Comparison of ENCODE assay signal across 8 cellular contexts in genomic region chrX:123960956-123961267, GRCh38. TPM values are rescaled to one million over a fixed set of nuclear protein-coding genes. Genes with fewer than 3 reads are reported as not detected.
A peak's percentile ranks its signal among the peaks of the same experiment; 100 is the strongest.
DNase-seq lines count a peak whose midpoint lies in the region; ATAC-seq, FAIRE-seq and TF ChIP-seq lines count a peak whose summit lies in the region.

No MANE protein-coding gene starts in this region.

- dilution Hi-C loops in keratinocyte (cut with MboI; ENCODE audit: extremely low pct_ligation_motif_present, low sequenced_read_pairs), result no loop called here

- peak overlapping the region; percentile 87 for H3K27ac ChIP-seq in keratinocyte (ENCODE audit: control insufficient read depth, insufficient read depth, low read length)

- peak overlapping the region; percentile 99 for H3K27ac Mint-ChIP-seq in activated naive CD4-positive, alpha-beta T cell treated with anti-CD3 and anti-CD28 coated beads, Interleukin-2, amount 50 U/mL, for 72 hours
- H3K27ac Mint-ChIP-seq in stimulated activated naive CD8-positive, alpha-beta T cell treated with anti-CD3 and anti-CD28 coated beads, Interleukin-15, amount 100 ng/mL, for 72 hours, result peak overlapping the region; percentile 99 to 100

- H4K20me1 ChIP-seq in keratinocyte (ENCODE audit: control insufficient read depth, extremely low read depth, insufficient read depth, low read length), result no peaks in the 10 kb centered on the region

- H3K79me2 ChIP-seq in keratinocyte (ENCODE audit: control insufficient read depth, insufficient read depth, low read length), result peaks cover 32% of the 10 kb centered on the region

- DNase-seq in NCI-H2196 (lab: John Stamatoyannopoulos, UW; ENCODE audit: unreplicated experiment) (peak; percentile 17), NCI-H2196 treated with DMSO at 0.1 percent for 48 hours (lab: John Stamatoyannopoulos, UW; ENCODE audit: unreplicated experiment) (no peak), keratinocyte (ENCODE audit: low read depth, low spot score) (no peak), DMS 273 (lab: John Stamatoyannopoulos, UW; ENCODE audit: unreplicated experiment) (no peak), NCI-H2107 treated with DMSO at 0.1 percent for 48 hours (lab: John Stamatoyannopoulos, UW; ENCODE audit: unreplicated experiment) (no peak), retina (no peak)
- no peak for DNase-seq in activated naive CD4-positive, alpha-beta T cell treated with anti-CD3 and anti-CD28 coated beads, Interleukin-2, amount 50 U/mL, for 72 hours (ENCODE audit: low spot score in 2 of 2)
- DNase-seq in stimulated activated naive CD8-positive, alpha-beta T cell treated with anti-CD3 and anti-CD28 coated beads, Interleukin-15, amount 100 ng/mL, for 72 hours, result no peak

- peak overlapping the region; percentile 26 for H2AFZ ChIP-seq in keratinocyte (ENCODE audit: control insufficient read depth, low read length)

- peak overlapping the region; percentile 51 for H3K4me2 ChIP-seq in keratinocyte (ENCODE audit: control insufficient read depth, extremely low read depth, insufficient read depth, low read depth, low read length)

- H3K36me3 ChIP-seq in keratinocyte (ENCODE audit: control insufficient read depth in 2 of 2, extremely low read depth in 1 of 2, insufficient read depth in 2 of 2, low read length in 2 of 2), result no peaks in the 10 kb centered on the region

- no peaks in the 10 kb centered on the region for H3K9me3 Mint-ChIP-seq in activated naive CD4-positive, alpha-beta T cell treated with anti-CD3 and anti-CD28 coated beads, Interleukin-2, amount 50 U/mL, for 72 hours
- no peaks in the 10 kb centered on the region for H3K9me3 Mint-ChIP-seq in stimulated activated naive CD8-positive, alpha-beta T cell treated with anti-CD3 and anti-CD28 coated beads, Interleukin-15, amount 100 ng/mL, for 72 hours

- peaks cover 17% of the 10 kb centered on the region for H3K4me1 Mint-ChIP-seq in stimulated activated naive CD8-positive, alpha-beta T cell treated with anti-CD3 and anti-CD28 coated beads, Interleukin-15, amount 100 ng/mL, for 72 hours

- H3K9ac ChIP-seq in keratinocyte (ENCODE audit: control insufficient read depth, extremely low read depth, insufficient read depth, low read length), result peak overlapping the region; percentile 98

- H3K27me3 Mint-ChIP-seq in stimulated activated naive CD8-positive, alpha-beta T cell treated with anti-CD3 and anti-CD28 coated beads, Interleukin-15, amount 100 ng/mL, for 72 hours, result no peaks in the 10 kb centered on the region

- H3K27me3 ChIP-seq in keratinocyte (ENCODE audit: control insufficient read depth, extremely low read depth, insufficient read depth, low read length), result no peaks in the 10 kb centered on the region

- H3K4me3 Mint-ChIP-seq in stimulated activated naive CD8-positive, alpha-beta T cell treated with anti-CD3 and anti-CD28 coated beads, Interleukin-15, amount 100 ng/mL, for 72 hours, result peak overlapping the region; percentile 90 to 93

- peak overlapping the region; percentile 73 to 78 (median 78) for H3K4me3 ChIP-seq in keratinocyte (ENCODE audit: control insufficient read depth in 2 of 3, extremely low read depth in 1 of 3, insufficient read depth in 2 of 3, low read depth in 1 of 3, low read length in 3 of 3)

- H3K9me3 ChIP-seq in keratinocyte (ENCODE audit: control insufficient read depth, low read depth, low read length), result no peaks in the 10 kb centered on the region

- ATAC-seq in activated naive CD4-positive, alpha-beta T cell treated with anti-CD3 and anti-CD28 coated beads, Interleukin-2, amount 50 U/mL, for 72 hours, result no peak
- no peak for ATAC-seq in stimulated activated naive CD8-positive, alpha-beta T cell treated with anti-CD3 and anti-CD28 coated beads, Interleukin-15, amount 100 ng/mL, for 72 hours

- H3K4me1 ChIP-seq in keratinocyte (ENCODE audit: control insufficient read depth, extremely low read depth, insufficient read depth, low read length), result peaks cover 5% of the 10 kb centered on the region

- no peaks in the 10 kb centered on the region for H3K9me1 ChIP-seq in keratinocyte (ENCODE audit: control insufficient read depth, extremely low read depth, insufficient read depth, low read length)

- no peak for TF ChIP-seq CTCF in keratinocyte (optimal IDR thresholded peaks at IDR 0.05 in 1 of 3, IDR thresholded peaks at IDR 0.05 in 1 of 3, conservative IDR thresholded peaks at IDR 0.05 in 1 of 3; ENCODE audit: extremely low read depth in 1 of 3, insufficient read depth in 2 of 3, low read length in 3 of 3)

- FAIRE-seq in keratinocyte (lab: Jason Lieb, UNC), result no peak

- H3K36me3 Mint-ChIP-seq in activated naive CD4-positive, alpha-beta T cell treated with anti-CD3 and anti-CD28 coated beads, Interleukin-2, amount 50 U/mL, for 72 hours, result peaks cover 11 to 25% of the 10 kb centered on the region in 2 donors

RNA-seq across cellular contexts. Expression of gene STAG2, which starts 0.6 kb away (rescaled TPM):
- total RNA-seq in activated naive CD4-positive, alpha-beta T cell treated with anti-CD3 and anti-CD28 coated beads, Interleukin-2, amount 50 U/mL, for 72 hours, result 10 to 100 TPM; 81.9 to 95.2 TPM
- polyA plus RNA-seq in keratinocyte, result 24.9 to 42.9 TPM (median 26.5 TPM) in 3 replicates
- polyA plus RNA-seq in keratinocyte (2011; ENCODE audit: low read depth), result 119 TPM
- 16.5 and 32.0 TPM in 2 replicates for polyA plus RNA-seq in keratinocyte (2011; cell fraction: cytosol; rRNA removed)
- 24.0 and 31.4 TPM in 2 replicates for polyA plus RNA-seq in keratinocyte (2011; cell fraction: nucleus; rRNA removed)
- 27.2 and 30.7 TPM in 2 replicates for polyA plus RNA-seq in keratinocyte (2012; ENCODE audit: low replicate concordance)
- 10.9 to 79.2 TPM (median 34.2 TPM) in 3 replicates for polyA minus RNA-seq in keratinocyte
- polyA minus RNA-seq in keratinocyte (2011; cell fraction: cytosol; rRNA and poly(A)+ RNA removed), result 34.5 TPM
- 32.3 and 76.1 TPM in 2 replicates for polyA minus RNA-seq in keratinocyte (2011; cell fraction: nucleus; rRNA and poly(A)+ RNA removed)
